In the genomic region with DNA sequence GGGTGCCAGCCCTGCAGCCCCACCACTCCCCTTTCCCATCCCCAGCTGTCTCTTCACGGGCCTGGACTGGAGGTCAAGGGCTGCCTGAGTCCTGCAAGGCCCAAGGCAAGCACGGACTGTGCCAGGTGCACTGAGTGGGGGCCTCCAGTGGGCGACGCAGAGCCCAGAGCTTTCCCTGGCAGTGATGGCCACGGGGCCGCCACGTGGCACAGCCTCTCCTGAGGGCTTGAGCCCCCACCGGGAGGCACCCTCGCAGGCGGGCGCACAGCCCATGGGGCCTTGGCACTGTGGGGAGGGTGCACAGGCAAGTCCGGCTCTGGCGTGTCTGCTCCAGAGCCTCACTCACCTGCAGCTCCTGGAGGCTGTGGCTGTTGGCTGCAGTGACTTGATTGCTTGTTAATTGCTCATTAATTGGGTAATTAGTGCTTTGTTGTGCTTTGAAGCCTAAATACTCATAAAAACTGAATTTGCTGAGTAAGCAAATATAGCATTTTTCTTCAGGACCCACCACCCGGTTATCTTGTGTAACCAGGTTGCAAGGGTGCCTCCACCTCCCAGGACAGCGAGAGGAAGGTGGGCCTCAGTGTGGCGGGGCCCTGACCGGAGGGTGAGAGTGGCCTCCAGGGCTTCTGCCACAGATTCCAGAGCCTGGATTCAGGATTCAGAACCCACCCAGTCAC, we compare ENCODE assay signal across 2 cellular contexts.
TF ChIP-seq lines count a peak whose summit lies in the region.

No MANE protein-coding gene starts in this region.

TF ChIP-seq in IMR-90, 13 proteins besides CTCF, POLR2A, EP300 and RAD21:
- TF ChIP-seq MAFK (IDR thresholded peaks at IDR 0.05; ENCODE audit: low read depth, low read length) (peak; percentile 98), CEBPB (IDR thresholded peaks at IDR 0.05; ENCODE audit: low read depth, low read length) (no peak)

TF ChIP-seq in H1, 55 proteins besides CTCF, POLR2A, EP300 and RAD21:
- peak; percentile 94 for TF ChIP-seq MAFK (IDR thresholded peaks at IDR 0.05; ENCODE audit: low read depth, low read length)
- TF ChIP-seq KDM4A (IDR thresholded peaks at IDR 0.05; ENCODE audit: low read depth, low read length, severe bottlenecking), result no peak
- TF ChIP-seq, protein P1, sequence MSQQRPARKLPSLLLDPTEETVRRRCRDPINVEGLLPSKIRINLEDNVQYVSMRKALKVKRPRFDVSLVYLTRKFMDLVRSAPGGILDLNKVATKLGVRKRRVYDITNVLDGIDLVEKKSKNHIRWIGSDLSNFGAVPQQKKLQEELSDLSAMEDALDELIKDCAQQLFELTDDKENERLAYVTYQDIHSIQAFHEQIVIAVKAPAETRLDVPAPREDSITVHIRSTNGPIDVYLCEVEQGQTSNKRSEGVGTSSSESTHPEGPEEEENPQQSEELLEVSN (IDR thresholded peaks at IDR 0.05), result no peak
- TF ChIP-seq, protein P2, sequence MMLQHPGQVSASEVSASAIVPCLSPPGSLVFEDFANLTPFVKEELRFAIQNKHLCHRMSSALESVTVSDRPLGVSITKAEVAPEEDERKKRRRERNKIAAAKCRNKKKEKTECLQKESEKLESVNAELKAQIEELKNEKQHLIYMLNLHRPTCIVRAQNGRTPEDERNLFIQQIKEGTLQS (IDR thresholded peaks at IDR 0.05; ENCODE audit: insufficient read depth, low read depth, low read length), result no peak
